11 cellular contexts compared by ENCODE assay signal in genomic region chr4:12961713-12962112, GRCh38.
"Had no signal": no experiment of that assay in that cellular context is flagged by ENCODE, and none has a peak within 500 bp of the region (broad histone marks: within the 10 kb centered on the region; RNA-seq: fewer than 3 reads in every experiment).

No MANE protein-coding gene starts in this region.

- H2AFZ ChIP-seq: GM23248, GM23338 had no signal

- H3K27ac ChIP-seq: GM23248 had no signal

- H3K4me1 ChIP-seq: HAP-1 had no signal

- H3K9ac ChIP-seq: GM23248 had no signal

- DNase-seq: GM23248, GOT3, H7, H9, HCEC 1CT, HFFc6 had no signal

- FAIRE-seq: H1, H54 had no signal

- H3K36me3 ChIP-seq: HAP-1 had no signal

- ATAC-seq: GM23338, HCT116 had no signal

- H3K4me2 ChIP-seq: GM23338 had no signal

- H3K4me3 ChIP-seq: GM23248, GM23338, HAP-1 had no signal

- H3K9me3 ChIP-seq: HAP-1 had no signal
